ENCODE assay signal across 11 cellular contexts in genomic region chr4:98181815-98182214, GRCh38. TPM values are rescaled to one million over a fixed set of nuclear protein-coding genes. Genes with fewer than 3 reads are reported as not detected.
A peak's percentile ranks its signal among the peaks of the same experiment; 100 is the strongest.
DNase-seq lines count a peak whose midpoint lies in the region; ATAC-seq and TF ChIP-seq lines count a peak whose summit lies in the region.
"Had no signal": no experiment of that assay in that cellular context is flagged by ENCODE, and none has a peak within 500 bp of the region (broad histone marks: within the 10 kb centered on the region; RNA-seq: fewer than 3 reads in every experiment).

No MANE protein-coding gene starts in this region.

- no peaks in the 10 kb centered on the region for H3K4me1 Mint-ChIP-seq in chondrocyte (ENCODE audit: low read depth)
- H3K4me1 Mint-ChIP-seq in activated T-helper 17 cell treated with anti-CD3 and anti-CD28 coated beads, Interleukin-2, amount 50 U/mL, for 72 hours = no peaks in the 10 kb centered on the region
- H3K4me1 Mint-ChIP-seq: stimulated activated naive CD8-positive, alpha-beta T cell treated with anti-CD3 and anti-CD28 coated beads, Interleukin-15, amount 100 ng/mL, for 72 hours had no signal

- no peaks in the 10 kb centered on the region for H3K36me3 Mint-ChIP-seq in chondrocyte (ENCODE audit: low read depth)
- no peaks in the 10 kb centered on the region for H3K36me3 Mint-ChIP-seq in activated T-helper 17 cell treated with anti-CD3 and anti-CD28 coated beads, Interleukin-2, amount 50 U/mL, for 72 hours (ENCODE audit: low read depth)

- no peak overlapping the region for H3K27ac Mint-ChIP-seq in chondrocyte (ENCODE audit: unreplicated experiment)
- H3K27ac Mint-ChIP-seq in activated T-helper 17 cell treated with anti-CD3 and anti-CD28 coated beads, Interleukin-2, amount 50 U/mL, for 72 hours = no peak overlapping the region
- H3K27ac Mint-ChIP-seq: stimulated activated naive CD8-positive, alpha-beta T cell treated with anti-CD3 and anti-CD28 coated beads, Interleukin-15, amount 100 ng/mL, for 72 hours had no signal

- H3K4me3 ChIP-seq in brain microvascular endothelial cell (ENCODE audit: low read depth, low read length) = no peak overlapping the region
- H3K4me3 ChIP-seq: Peyer's patch had no signal

- H3K4me3 Mint-ChIP-seq in chondrocyte (ENCODE audit: unreplicated experiment) = no peak overlapping the region
- no peak overlapping the region for H3K4me3 Mint-ChIP-seq in activated T-helper 17 cell treated with anti-CD3 and anti-CD28 coated beads, Interleukin-2, amount 50 U/mL, for 72 hours
- H3K4me3 Mint-ChIP-seq: stimulated activated naive CD8-positive, alpha-beta T cell treated with anti-CD3 and anti-CD28 coated beads, Interleukin-15, amount 100 ng/mL, for 72 hours had no signal

- TF ChIP-seq CTCF in brain microvascular endothelial cell (IDR thresholded peaks at IDR 0.05; ENCODE audit: low read depth, low read length, missing control alignments) = no peak
- no peak for TF ChIP-seq CTCF in chondrocyte (IDR thresholded peaks at IDR 0.05)

- H3K27ac ChIP-seq in brain microvascular endothelial cell = no peak overlapping the region
- H3K27ac ChIP-seq: Peyer's patch had no signal

- in situ Hi-C loops in brain microvascular endothelial cell (cut with HindIII; ENCODE audit: low pct_ligation_motif_present, low sequenced_read_pairs) = no loop called here

- H3K27me3 ChIP-seq in brain microvascular endothelial cell (replicated peaks) = no peaks in the 10 kb centered on the region
- H3K27me3 ChIP-seq: Peyer's patch had no signal

- no peaks in the 10 kb centered on the region for H3K9me3 Mint-ChIP-seq in chondrocyte (ENCODE audit: low read depth)
- no peaks in the 10 kb centered on the region for H3K9me3 Mint-ChIP-seq in activated T-helper 17 cell treated with anti-CD3 and anti-CD28 coated beads, Interleukin-2, amount 50 U/mL, for 72 hours
- H3K9me3 Mint-ChIP-seq: stimulated activated naive CD8-positive, alpha-beta T cell treated with anti-CD3 and anti-CD28 coated beads, Interleukin-15, amount 100 ng/mL, for 72 hours had no signal

- H3K27me3 Mint-ChIP-seq in chondrocyte (ENCODE audit: low read depth) = peaks cover 2% of the 10 kb centered on the region
- H3K27me3 Mint-ChIP-seq in activated T-helper 17 cell treated with anti-CD3 and anti-CD28 coated beads, Interleukin-2, amount 50 U/mL, for 72 hours = peaks cover 4% of the 10 kb centered on the region

- no peaks in the 10 kb centered on the region for H3K36me3 ChIP-seq in brain microvascular endothelial cell (replicated peaks)
- H3K36me3 ChIP-seq: Peyer's patch had no signal

- ATAC-seq in GM18502 (IDR thresholded peaks at IDR 0.05; ENCODE audit: poor library complexity, unreplicated experiment) (peak; percentile 65), HG03378 (IDR thresholded peaks at IDR 0.05; ENCODE audit: unreplicated experiment) (peak; percentile 76)
- no peak for ATAC-seq in activated T-helper 17 cell treated with anti-CD3 and anti-CD28 coated beads, Interleukin-2, amount 50 U/mL, for 72 hours (replicated peaks)
- ATAC-seq: stimulated activated naive CD8-positive, alpha-beta T cell treated with anti-CD3 and anti-CD28 coated beads, Interleukin-15, amount 100 ng/mL, for 72 hours had no signal

- DNase-seq in brain microvascular endothelial cell (peak; percentile 13), lung microvascular endothelial cell (ENCODE audit: low read depth in 2 of 2) (peak; percentile 18 to 32), superior temporal gyrus (ENCODE audit: extremely low spot score) (no peak), chondrocyte (ENCODE audit: low spot score) (no peak)
- DNase-seq: NCI-H345; Peyer's patch; stimulated activated CD4-positive, alpha-beta T cell treated with anti-CD3 and anti-CD28 coated beads, Interleukin-4, amount 100 ng/mL, for 4 hours; stimulated activated naive CD8-positive, alpha-beta T cell treated with anti-CD3 and anti-CD28 coated beads, Interleukin-15, amount 100 ng/mL, for 72 hours had no signal

RNA-seq across cellular contexts. Expression of gene STPG2, which starts 38.5 kb away (rescaled TPM):
- total RNA-seq in lung microvascular endothelial cell = under 0.01 TPM in 1 of 2 replicates, not detected in the other
- total RNA-seq in chondrocyte = 0.12 to 0.77 TPM in 2 of 3 replicates, not detected in the other
- total RNA-seq in activated T-helper 17 cell treated with anti-CD3 and anti-CD28 coated beads, Interleukin-2, amount 50 U/mL, for 72 hours = under 1 TPM; 0.19 to 0.21 TPM
- total RNA-seq: Peyer's patch had no signal

Comparison
In these comparisons a context has a peak if more than half of its experiments do, and no peak if none do; other contexts are left out.
1. DNase-seq: peak in brain microvascular endothelial cell (single experiment) and lung microvascular endothelial cell (2 of 2); none in superior temporal gyrus (single experiment) and chondrocyte (single experiment).